In genomic region chr4:14783011-14783877, GRCh38 we compare ENCODE assay signal across 9 cellular contexts.
DNase-seq lines count a peak whose midpoint lies in the region; ATAC-seq lines count a peak whose summit lies in the region.
"Had no signal": no experiment of that assay in that cellular context is flagged by ENCODE, and none has a peak within 500 bp of the region (broad histone marks: within the 10 kb centered on the region; RNA-seq: fewer than 3 reads in every experiment).

No MANE protein-coding gene starts in this region.

- H3K4me3 Mint-ChIP-seq in activated T-helper 1 cell treated with anti-CD3 and anti-CD28 coated beads, Interleukin-12 subunit alpha, Interleukin-12 subunit beta, Interleukin-2, Interleukin-4 antibody, amounts not matched to agents 30 ng/mL and 10 ng/mL and 1 ng/mL, durations not matched to agents 14 hours and 24 hours and 36 hours, result no peak overlapping the region
- H3K4me3 Mint-ChIP-seq in effector memory CD8-positive, alpha-beta T cell, result no peak overlapping the region

- H3K9me3 Mint-ChIP-seq in activated T-helper 1 cell treated with anti-CD3 and anti-CD28 coated beads, Interleukin-12 subunit alpha, Interleukin-12 subunit beta, Interleukin-2, Interleukin-4 antibody, amounts not matched to agents 30 ng/mL and 10 ng/mL and 1 ng/mL, durations not matched to agents 14 hours and 24 hours and 36 hours, result peaks cover 39% of the 10 kb centered on the region
- H3K9me3 Mint-ChIP-seq in effector memory CD8-positive, alpha-beta T cell, result no peaks in the 10 kb centered on the region

- H3K27ac Mint-ChIP-seq in activated T-helper 1 cell treated with anti-CD3 and anti-CD28 coated beads, Interleukin-12 subunit alpha, Interleukin-12 subunit beta, Interleukin-2, Interleukin-4 antibody, amounts not matched to agents 30 ng/mL and 10 ng/mL and 1 ng/mL, durations not matched to agents 14 hours and 24 hours and 36 hours, result peak overlapping the region; percentile 75
- H3K27ac Mint-ChIP-seq in effector memory CD8-positive, alpha-beta T cell, result no peak overlapping the region

- DNase-seq in activated T-cell treated with anti-CD3 and anti-CD28 coated beads for 48 hours (ENCODE audit: low read depth), result peak; percentile 43
- no peak for DNase-seq in activated T-cell treated with anti-CD3 and anti-CD28 coated beads, Interleukin-2, amount 50 U/mL, for 1 hour
- DNase-seq in activated T-helper 1 cell treated with anti-CD3 and anti-CD28 coated beads, Interleukin-12 subunit alpha, Interleukin-12 subunit beta, Interleukin-2, Interleukin-4 antibody, amounts not matched to agents 30 ng/mL and 10 ng/mL and 1 ng/mL, durations not matched to agents 14 hours and 24 hours and 36 hours (ENCODE audit: low spot score), result peak; percentile 27
- DNase-seq in stimulated activated CD8-positive, alpha-beta memory T cell treated with anti-CD3 and anti-CD28 coated beads, Interleukin-7, amount 100 ng/mL, for 48 hours (ENCODE audit: extremely low read depth in 1 of 2, low read depth in 1 of 2), result peak; percentile 19 to 54
- no peak for DNase-seq in NCI-H1694 (lab: John Stamatoyannopoulos, UW)
- DNase-seq in DMS79 treated with DMSO at 0.1 percent for 48 hours (lab: John Stamatoyannopoulos, UW), result no peak
- DNase-seq in effector memory CD8-positive, alpha-beta T cell, result no peak
- DNase-seq: trophoblast cell had no signal

- peaks cover 4% of the 10 kb centered on the region for H3K36me3 Mint-ChIP-seq in activated T-helper 1 cell treated with anti-CD3 and anti-CD28 coated beads, Interleukin-12 subunit alpha, Interleukin-12 subunit beta, Interleukin-2, Interleukin-4 antibody, amounts not matched to agents 30 ng/mL and 10 ng/mL and 1 ng/mL, durations not matched to agents 14 hours and 24 hours and 36 hours (ENCODE audit: low read depth)
- H3K36me3 Mint-ChIP-seq in effector memory CD8-positive, alpha-beta T cell (ENCODE audit: insufficient read depth), result no peaks in the 10 kb centered on the region

- peak; percentile 98 for ATAC-seq in HG03095 (IDR thresholded peaks at IDR 0.05; ENCODE audit: unreplicated experiment)
- no peak for ATAC-seq in effector memory CD8-positive, alpha-beta T cell (replicated peaks)

- H3K27me3 Mint-ChIP-seq in activated T-helper 1 cell treated with anti-CD3 and anti-CD28 coated beads, Interleukin-12 subunit alpha, Interleukin-12 subunit beta, Interleukin-2, Interleukin-4 antibody, amounts not matched to agents 30 ng/mL and 10 ng/mL and 1 ng/mL, durations not matched to agents 14 hours and 24 hours and 36 hours (ENCODE audit: insufficient read depth), result no peaks in the 10 kb centered on the region
- H3K27me3 Mint-ChIP-seq in effector memory CD8-positive, alpha-beta T cell, result no peaks in the 10 kb centered on the region

- H3K4me1 Mint-ChIP-seq in activated T-helper 1 cell treated with anti-CD3 and anti-CD28 coated beads, Interleukin-12 subunit alpha, Interleukin-12 subunit beta, Interleukin-2, Interleukin-4 antibody, amounts not matched to agents 30 ng/mL and 10 ng/mL and 1 ng/mL, durations not matched to agents 14 hours and 24 hours and 36 hours (ENCODE audit: low read depth), result peaks cover 30% of the 10 kb centered on the region
- no peaks in the 10 kb centered on the region for H3K4me1 Mint-ChIP-seq in effector memory CD8-positive, alpha-beta T cell (ENCODE audit: low read depth in 2 of 2)

- intact Hi-C loops in activated T-helper 1 cell treated with anti-CD3 and anti-CD28 coated beads, Interleukin-12 subunit alpha, Interleukin-12 subunit beta, Interleukin-2, Interleukin-4 antibody, amounts not matched to agents 30 ng/mL and 10 ng/mL and 1 ng/mL, durations not matched to agents 14 hours and 24 hours and 36 hours (cut with micrococcal nuclease), result loop anchor here (1.0 to 10.0 kb wide), 5 partner anchors 73 to 974 kb away; partner anchors contain the start of genes CPEB2 and FBXL5

Comparison
In these comparisons a context has a peak if more than half of its experiments do, and no peak if none do; other contexts are left out.
1. DNase-seq: peak in activated T-cell treated with anti-CD3 and anti-CD28 coated beads for 48 hours (single experiment), activated T-helper 1 cell treated with anti-CD3 and anti-CD28 coated beads, Interleukin-12 subunit alpha, Interleukin-12 subunit beta, Interleukin-2, Interleukin-4 antibody, amounts not matched to agents 30 ng/mL and 10 ng/mL and 1 ng/mL, durations not matched to agents 14 hours and 24 hours and 36 hours (single experiment) and stimulated activated CD8-positive, alpha-beta memory T cell treated with anti-CD3 and anti-CD28 coated beads, Interleukin-7, amount 100 ng/mL, for 48 hours (2 of 2); none in activated T-cell treated with anti-CD3 and anti-CD28 coated beads, Interleukin-2, amount 50 U/mL, for 1 hour (single experiment), NCI-H1694 (single experiment), DMS79 treated with DMSO at 0.1 percent for 48 hours (single experiment) and effector memory CD8-positive, alpha-beta T cell (0 of 3).